In the genomic region with DNA sequence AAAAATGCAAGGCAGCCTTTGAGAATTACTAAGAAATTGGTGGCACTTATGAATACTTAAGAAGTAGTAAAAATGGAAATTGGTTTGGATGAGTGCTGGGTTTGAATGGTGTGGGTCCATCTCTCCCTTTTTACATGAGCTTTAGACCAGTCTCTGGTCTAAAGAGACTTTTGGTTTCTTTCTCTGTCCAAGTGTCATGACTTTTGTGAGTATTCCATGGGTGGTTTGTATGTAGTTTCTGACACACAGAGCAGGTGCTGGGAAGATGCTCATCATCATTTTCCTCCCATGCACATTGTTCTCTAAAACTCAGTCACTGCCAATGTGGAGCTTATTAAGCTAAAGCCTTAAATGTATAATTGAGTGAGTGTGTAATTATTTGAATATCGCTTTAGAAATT, we compare ENCODE assay signal across 10 cellular contexts.
DNase-seq lines count a peak whose midpoint lies in the region; ATAC-seq and TF ChIP-seq lines count a peak whose summit lies in the region.
"Had no signal": no experiment of that assay in that cellular context is flagged by ENCODE, and none has a peak within 500 bp of the region (broad histone marks: within the 10 kb centered on the region; RNA-seq: fewer than 3 reads in every experiment).

No MANE protein-coding gene starts in this region.

- no peaks in the 10 kb centered on the region for H3K4me1 ChIP-seq in Caco-2
- H3K4me1 ChIP-seq: right atrium auricular region had no signal

- POLR2A ChIA-PET in Caco-2 (lab: Charles Lee): no interaction called here

- H3K36me3 ChIP-seq in Caco-2 (ENCODE audit: control insufficient read depth, insufficient read depth, low read length): no peaks in the 10 kb centered on the region

- H3K9me3 ChIP-seq in Caco-2: no peaks in the 10 kb centered on the region
- H3K9me3 ChIP-seq: right atrium auricular region had no signal

- H3K27me3 Mint-ChIP-seq in natural killer cell treated with Interleukin-12 subunit alpha and Interleukin-12 subunit beta and Interleukin-15 and Interleukin-18, amount 100 ng/mL, for 72 hours: no peaks in the 10 kb centered on the region
- H3K27me3 Mint-ChIP-seq in Caco-2 (ENCODE audit: insufficient read depth, unreplicated experiment): no peaks in the 10 kb centered on the region

- CTCF ChIA-PET in Caco-2 (lab: Charles Lee): no interaction called here

- no peak for TF ChIP-seq CTCF in Caco-2 (IDR thresholded peaks at IDR 0.05; ENCODE audit: insufficient read depth in 1 of 2, low read depth in 1 of 2, low read length in 1 of 2, severe bottlenecking in 1 of 2, unreplicated experiment in 1 of 2)

- intact Hi-C loops in Caco-2 (cut with micrococcal nuclease; ENCODE audit: unreplicated experiment): no loop called here

- H3K36me3 Mint-ChIP-seq in natural killer cell treated with Interleukin-12 subunit alpha and Interleukin-12 subunit beta and Interleukin-15 and Interleukin-18, amount 100 ng/mL, for 72 hours: peaks cover 3% of the 10 kb centered on the region
- no peaks in the 10 kb centered on the region for H3K36me3 Mint-ChIP-seq in Caco-2 (ENCODE audit: insufficient read depth, unreplicated experiment)

- H3K4me1 Mint-ChIP-seq in natural killer cell treated with Interleukin-12 subunit alpha and Interleukin-12 subunit beta and Interleukin-15 and Interleukin-18, amount 100 ng/mL, for 72 hours (ENCODE audit: low read depth in 2 of 2): peaks cover 48 to 57% of the 10 kb centered on the region in 2 donors
- H3K4me1 Mint-ChIP-seq in Caco-2 (ENCODE audit: low read depth, unreplicated experiment): no peaks in the 10 kb centered on the region

- no TSS peak for BruUV-seq in Caco-2 (replicated peaks; lab: Mats Ljungman, UMichigan)

- H3K4me3 ChIP-seq in Caco-2 (ENCODE audit: low read depth, low read length): no peak overlapping the region
- H3K4me3 ChIP-seq: right atrium auricular region had no signal

- peak overlapping the region; percentile 88 to 96 for H3K27ac Mint-ChIP-seq in natural killer cell treated with Interleukin-12 subunit alpha and Interleukin-12 subunit beta and Interleukin-15 and Interleukin-18, amount 100 ng/mL, for 72 hours
- H3K27ac Mint-ChIP-seq in Caco-2 (ENCODE audit: unreplicated experiment): no peak overlapping the region

- H3K9me3 Mint-ChIP-seq in natural killer cell treated with Interleukin-12 subunit alpha and Interleukin-12 subunit beta and Interleukin-15 and Interleukin-18, amount 100 ng/mL, for 72 hours: peaks cover 1% of the 10 kb centered on the region
- H3K9me3 Mint-ChIP-seq in Caco-2 (ENCODE audit: unreplicated experiment): no peaks in the 10 kb centered on the region

- ATAC-seq in GM19023 (IDR thresholded peaks at IDR 0.05; ENCODE audit: unreplicated experiment): peak; percentile 21
- peak; percentile 25 for ATAC-seq in GM21619 (IDR thresholded peaks at IDR 0.05; ENCODE audit: unreplicated experiment)
- peak; percentile 11 for ATAC-seq in HG03521 (IDR thresholded peaks at IDR 0.05; ENCODE audit: unreplicated experiment)
- peak; percentile 54 to 60 for ATAC-seq in natural killer cell treated with Interleukin-12 subunit alpha and Interleukin-12 subunit beta and Interleukin-15 and Interleukin-18, amount 100 ng/mL, for 72 hours
- ATAC-seq in HG03039 (IDR thresholded peaks at IDR 0.05; ENCODE audit: unreplicated experiment): no peak

- no peak for DNase-seq in natural killer cell treated with Interleukin-12 subunit alpha and Interleukin-12 subunit beta and Interleukin-15 and Interleukin-18, amount 100 ng/mL, for 72 hours (ENCODE audit: low spot score)
- no peak for DNase-seq in Caco-2
- no peak for DNase-seq in stimulated activated CD4-positive, alpha-beta T cell treated with anti-CD3 and anti-CD28 coated beads, Interleukin-4, amount 100 ng/mL, for 4 hours
- DNase-seq: mammary epithelial cell, NCI-H2081 had no signal

- no peaks in the 10 kb centered on the region for H3K27me3 ChIP-seq in Caco-2 (replicated peaks; ENCODE audit: control insufficient read depth, insufficient read depth, low read length)
- H3K27me3 ChIP-seq: right atrium auricular region had no signal

- peak overlapping the region; percentile 81 for H3K4me3 Mint-ChIP-seq in natural killer cell treated with Interleukin-12 subunit alpha and Interleukin-12 subunit beta and Interleukin-15 and Interleukin-18, amount 100 ng/mL, for 72 hours
- H3K4me3 Mint-ChIP-seq in Caco-2 (ENCODE audit: unreplicated experiment): no peak overlapping the region
